Comparison of ENCODE assay signal across 9 cellular contexts in the genomic region with DNA sequence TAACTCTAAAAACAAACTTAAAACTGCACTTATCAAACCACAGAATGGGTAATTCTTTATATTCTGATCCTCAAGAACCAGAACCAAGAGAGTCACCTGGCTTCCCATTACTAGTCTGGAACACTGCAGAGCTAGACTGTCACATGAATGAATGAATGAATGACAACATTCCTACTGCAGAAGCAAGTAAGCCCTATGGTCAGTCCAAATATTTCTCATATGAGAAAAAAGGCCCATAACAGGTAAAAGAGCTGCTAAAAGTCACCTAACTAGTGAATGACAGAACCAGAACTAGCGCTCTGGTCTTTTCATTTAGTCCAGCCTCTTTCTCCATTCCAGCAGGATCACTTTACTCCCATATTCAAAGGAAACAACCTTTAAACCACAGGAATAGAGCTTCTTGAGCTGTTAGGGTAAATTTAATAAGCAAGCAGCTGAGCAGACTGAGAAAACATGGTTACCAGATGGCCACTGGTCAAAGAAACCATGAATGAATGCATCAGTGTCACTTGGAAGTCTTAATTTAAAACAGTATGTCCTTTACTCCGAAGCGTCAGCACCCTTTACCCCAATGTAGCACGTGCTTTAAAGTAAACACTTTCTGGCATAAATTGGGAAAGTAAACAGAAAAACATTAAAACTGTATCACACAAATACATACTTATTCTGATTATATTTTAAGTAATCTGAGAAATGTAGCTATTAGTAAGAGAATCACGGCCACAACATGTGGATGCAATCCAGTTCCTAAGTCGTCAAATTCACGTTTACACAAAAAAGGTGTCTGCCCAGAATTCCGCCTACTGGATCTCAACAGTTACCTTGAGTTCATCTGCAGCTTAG. TPM values are rescaled to one million over a fixed set of nuclear protein-coding genes. Genes with fewer than 3 reads are reported as not detected.
DNase-seq lines count a peak whose midpoint lies in the region; ATAC-seq and TF ChIP-seq lines count a peak whose summit lies in the region.
"Had no signal": no experiment of that assay in that cellular context is flagged by ENCODE, and none has a peak within 500 bp of the region (broad histone marks: within the 10 kb centered on the region; RNA-seq: fewer than 3 reads in every experiment).

No MANE protein-coding gene starts in this region.

- H3K4me1 ChIP-seq in OCI-LY3 (ENCODE audit: low read length) (peaks cover 20% of the 10 kb centered on the region), ovary (ENCODE audit: insufficient read depth) (peaks cover 6% of the 10 kb centered on the region)

- H3K36me3 ChIP-seq in OCI-LY3 (replicated peaks; ENCODE audit: low read depth, low read length) (no peaks in the 10 kb centered on the region), ovary (no peaks in the 10 kb centered on the region)

- TF ChIP-seq CTCF in OCI-LY3 (IDR thresholded peaks at IDR 0.05; ENCODE audit: low read depth, low read length): no peak
- no peak for TF ChIP-seq CTCF in epithelial cell of esophagus (IDR thresholded peaks at IDR 0.05; ENCODE audit: insufficient read depth, low read depth, low read length, missing control alignments)
- TF ChIP-seq CTCF in ovary (IDR thresholded peaks at IDR 0.05): no peak

- H3K9ac ChIP-seq in OCI-LY3 (ENCODE audit: low read length): peak overlapping the region; percentile 89

- ATAC-seq in GM21367 (IDR thresholded peaks at IDR 0.05; ENCODE audit: unreplicated experiment): no peak

- DNase-seq in DMS 273 treated with DMSO at 0.1 percent for 48 hours (lab: John Stamatoyannopoulos, UW) (peak; percentile 6), epithelial cell of esophagus (ENCODE audit: low read depth) (peak; percentile 24), ovary (no peak), A172 (ENCODE audit: low spot score) (no peak), NK-92 (lab: John Stamatoyannopoulos, UW; ENCODE audit: unreplicated experiment) (no peak), NCI-H1417 (lab: John Stamatoyannopoulos, UW) (no peak)
- DNase-seq: activated CD8-positive, alpha-beta memory T cell treated with anti-CD3 and anti-CD28 coated beads, Interleukin-2, amount 50 U/mL, for 48 hours had no signal

- peak overlapping the region; percentile 100 for H3K4me3 ChIP-seq in OCI-LY3 (ENCODE audit: low read length)
- peak overlapping the region; percentile 91 for H3K4me3 ChIP-seq in epithelial cell of esophagus (ENCODE audit: low read length)
- H3K4me3 ChIP-seq in ovary: peak overlapping the region; percentile 89

- no peak overlapping the region for H3K27ac ChIP-seq in OCI-LY3 (ENCODE audit: low read length)
- no peak overlapping the region for H3K27ac ChIP-seq in ovary

- H2AFZ ChIP-seq in OCI-LY3 (ENCODE audit: low read depth, low read length): no peak overlapping the region

- H3K27me3 ChIP-seq in OCI-LY3 (ENCODE audit: low read depth, low read length) (no peaks in the 10 kb centered on the region), ovary (no peaks in the 10 kb centered on the region)

- intact Hi-C loops in ovary (cut with DNase I): loop anchor here (5.0 to 10.0 kb wide), 4 partner anchors 307 to 407 kb away; no protein-coding TSS in a partner anchor

- H3K79me2 ChIP-seq in OCI-LY3 (ENCODE audit: low read length): peaks cover 52% of the 10 kb centered on the region

- WGBS in ovary, 3 donors: 49 to 59% (median 58%) methylated on average over 8 of the region's 8 CpGs

- peak overlapping the region; percentile 93 for H3K4me2 ChIP-seq in OCI-LY3 (ENCODE audit: low read length)

- H4K20me1 ChIP-seq in OCI-LY3 (ENCODE audit: insufficient read depth, low read length): peaks cover 11% of the 10 kb centered on the region

- no peak for TF ChIP-seq EP300 in ovary (IDR thresholded peaks at IDR 0.05)

- H3K9me3 ChIP-seq in OCI-LY3 (ENCODE audit: insufficient read depth, low read length) (no peaks in the 10 kb centered on the region), ovary (no peaks in the 10 kb centered on the region)

- no peak for TF ChIP-seq POLR2A in ovary (IDR thresholded peaks at IDR 0.05)

RNA-seq across cellular contexts. Expression of a gene that starts 1.4 kb away (rescaled TPM):
- 10 to 100 TPM; 12.5 to 25.5 (median 21.8) TPM for total RNA-seq in ovary
- 10 to 100 TPM; 14.0 to 34.2 TPM for polyA plus RNA-seq in ovary
- 9.0 and 12.6 TPM in 2 replicates for total RNA-seq in A172 (2014; rRNA removed; shearing (Covaris generic))

Comparison
In these comparisons a context has a peak if more than half of its experiments do, and no peak if none do; other contexts are left out.
1. DNase-seq: peak in DMS 273 treated with DMSO at 0.1 percent for 48 hours (single experiment) and epithelial cell of esophagus (single experiment); none in ovary (0 of 5), A172 (single experiment), NK-92 (single experiment) and NCI-H1417 (0 of 3).
2. Peak in every context shown above with its lines, with median percentiles within 50 percentile points of each other: H3K4me3 ChIP-seq.